Comparison of ENCODE assay signal across 9 cellular contexts in the genomic region with DNA sequence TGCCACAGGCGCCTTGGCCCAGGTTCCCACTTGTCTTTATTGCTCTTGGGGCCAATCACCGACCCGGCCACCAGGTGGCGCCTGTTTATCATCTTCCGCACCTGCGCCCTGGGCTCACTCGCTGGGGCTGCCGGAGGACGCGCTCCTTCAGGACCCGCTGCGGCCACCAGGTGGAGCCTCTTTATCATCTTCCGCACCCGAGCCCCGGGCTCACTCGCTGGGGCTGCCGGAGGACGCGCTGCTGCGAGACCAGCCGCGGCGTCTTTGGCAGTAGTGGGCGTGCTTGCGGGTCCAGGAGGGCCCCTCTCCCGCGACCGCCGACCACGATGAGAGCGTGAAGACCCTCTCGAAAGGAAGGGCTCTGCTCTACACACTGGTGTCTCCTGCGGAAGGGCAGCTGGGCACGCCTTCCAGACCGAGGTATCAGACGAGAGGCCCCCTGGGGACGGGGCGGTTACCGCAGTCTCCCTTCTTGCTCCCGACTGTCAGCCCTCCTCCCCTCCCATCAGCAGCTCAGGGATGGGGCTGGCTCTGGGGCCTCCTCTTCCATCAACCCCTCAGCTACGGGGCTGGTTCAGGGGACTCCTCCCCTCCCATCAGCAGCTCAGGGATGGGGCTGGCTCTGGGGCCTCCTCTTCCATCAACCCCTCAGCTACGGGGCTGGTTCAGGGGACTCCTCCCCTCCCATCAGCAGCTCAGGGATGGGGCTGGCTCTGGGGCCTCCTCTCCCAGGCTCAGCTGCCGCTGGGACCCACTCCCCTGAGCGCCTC. TPM values are rescaled to one million over a fixed set of nuclear protein-coding genes. Genes with fewer than 3 reads are reported as not detected.
DNase-seq lines count a peak whose midpoint lies in the region; ATAC-seq and TF ChIP-seq lines count a peak whose summit lies in the region.
"Not testable (repeated sequence)": the region's sequence is repeated elsewhere in the genome, so short reads cannot be mapped to it uniquely, and the experiment has no call there.
"Had no signal": no experiment of that assay in that cellular context is flagged by ENCODE, and none has a peak within 500 bp of the region (broad histone marks: within the 10 kb centered on the region; RNA-seq: fewer than 3 reads in every experiment).

No MANE protein-coding gene starts in this region.

- peak overlapping the region; percentile 61 for H3K4me3 Mint-ChIP-seq in T-helper 17 cell
- H3K4me3 Mint-ChIP-seq in activated naive CD8-positive, alpha-beta T cell treated with anti-CD3 and anti-CD28 coated beads, Interleukin-2, amount 10 ng/mL, durations not matched to agents 7 days and 5 days: peak overlapping the region; percentile 76
- peak overlapping the region; percentile 72 for H3K4me3 Mint-ChIP-seq in osteocyte (ENCODE audit: unreplicated experiment)

- TF ChIP-seq CTCF in GM12872 (IDR thresholded peaks at IDR 0.05; ENCODE audit: insufficient read depth, low read depth, low read length): peak; percentile 84
- TF ChIP-seq CTCF in HEK293 (tag by site-specific recombination; IDR thresholded peaks at IDR 0.05): peak; percentile 50
- TF ChIP-seq CTCF in KMS-11 (conservative IDR thresholded peaks at IDR 0.05; ENCODE audit: low read depth, low read length): peak; percentile 75
- TF ChIP-seq CTCF in osteocyte (IDR thresholded peaks at IDR 0.05): peak; percentile 81
- TF ChIP-seq CTCF in suprapubic skin (IDR thresholded peaks at IDR 0.05): peak in 1 of 2 donors; percentile 41

- H3K9me3 Mint-ChIP-seq in activated naive CD8-positive, alpha-beta T cell treated with anti-CD3 and anti-CD28 coated beads, Interleukin-2, amount 10 ng/mL, durations not matched to agents 7 days and 5 days; osteocyte (ENCODE audit: unreplicated experiment): not testable (repeated sequence)

- H3K4me2 ChIP-seq in KMS-11: not testable (repeated sequence)

- not testable (repeated sequence) for H3K27ac Mint-ChIP-seq in T-helper 17 cell; osteocyte (ENCODE audit: unreplicated experiment)
- H3K27ac Mint-ChIP-seq in activated naive CD8-positive, alpha-beta T cell treated with anti-CD3 and anti-CD28 coated beads, Interleukin-2, amount 10 ng/mL, durations not matched to agents 7 days and 5 days: peak overlapping the region; percentile 58

- peak; percentile 41 to 81 (median 56) for DNase-seq in T-helper 17 cell
- DNase-seq in activated naive CD8-positive, alpha-beta T cell treated with anti-CD3 and anti-CD28 coated beads, Interleukin-2, amount 10 ng/mL, durations not matched to agents 7 days and 5 days: peak; percentile 88
- peak; percentile 78 for DNase-seq in cardiac septum (ENCODE audit: low spot score)
- peak; percentile 93 for DNase-seq in osteocyte (ENCODE audit: extremely low spot score, unreplicated experiment)
- DNase-seq in suprapubic skin (ENCODE audit: low spot score in 2 of 2): peak in 1 of 2 donors; percentile 76

- not testable (repeated sequence) for H3K4me1 Mint-ChIP-seq in T-helper 17 cell; activated naive CD8-positive, alpha-beta T cell treated with anti-CD3 and anti-CD28 coated beads, Interleukin-2, amount 10 ng/mL, durations not matched to agents 7 days and 5 days; osteocyte (ENCODE audit: unreplicated experiment)

- H3K9me3 ChIP-seq in HEK293 (ENCODE audit: control insufficient read depth, insufficient read depth, low read depth, low read length); T-helper 17 cell (ENCODE audit: control insufficient read depth, low read length, poor library complexity, severe bottlenecking); suprapubic skin: not testable (repeated sequence)

- ATAC-seq in T-helper 17 cell: peak; percentile 99
- ATAC-seq in activated naive CD8-positive, alpha-beta T cell treated with anti-CD3 and anti-CD28 coated beads, Interleukin-2, amount 10 ng/mL, durations not matched to agents 7 days and 5 days (ENCODE audit: low read depth): peak; percentile 98

- not testable (repeated sequence) for H4K20me1 ChIP-seq in KMS-11 (ENCODE audit: insufficient read depth)

- H3K27me3 ChIP-seq in KMS-11 (ENCODE audit: insufficient read depth, low read depth); suprapubic skin: not testable (repeated sequence)

- TF ChIP-seq EP300 in suprapubic skin (IDR thresholded peaks at IDR 0.05): not testable (repeated sequence)

- not testable (repeated sequence) for H3K36me3 ChIP-seq in HEK293 (ENCODE audit: control insufficient read depth in 2 of 2, insufficient read depth in 1 of 2, low read length in 2 of 2); KMS-11 (ENCODE audit: insufficient read depth); suprapubic skin

- intact Hi-C loops in cardiac septum (cut with DNase I): not testable (repeated sequence)

- H3K4me3 ChIP-seq in HEK293 (ENCODE audit: low read depth, low read length) (peak overlapping the region; percentile 50), suprapubic skin (peak overlapping the region; percentile 37)
- not testable (repeated sequence) for H3K4me3 ChIP-seq in KMS-11 (IDR thresholded peaks at IDR 0.05; ENCODE audit: insufficient read depth, low read depth, low read length)

- 20% methylated on average over 21 of the region's 44 CpGs for WGBS in suprapubic skin

- H3K27ac ChIP-seq in HEK293 (ENCODE audit: extremely low read depth, low read depth, low read length); KMS-11; suprapubic skin: not testable (repeated sequence)

- H3K36me3 Mint-ChIP-seq in T-helper 17 cell (ENCODE audit: low read depth); activated naive CD8-positive, alpha-beta T cell treated with anti-CD3 and anti-CD28 coated beads, Interleukin-2, amount 10 ng/mL, durations not matched to agents 7 days and 5 days; osteocyte (ENCODE audit: unreplicated experiment): not testable (repeated sequence)

- H3K4me1 ChIP-seq in HEK293 (ENCODE audit: control insufficient read depth, insufficient read depth, low read length); KMS-11 (ENCODE audit: low read depth, poor library complexity, severe bottlenecking); suprapubic skin: not testable (repeated sequence)

- CTCF ChIA-PET in HEK293 (lab: Yijun Ruan, JAX): interaction anchor here (0.6 to 0.9 kb wide), 7 partner anchors 34 to 261 kb away, joined by 3 to 6 read pairs (median 3); no protein-coding TSS in a partner anchor

- not testable (repeated sequence) for TF ChIP-seq POLR2A in suprapubic skin (IDR thresholded peaks at IDR 0.05)

- H2AFZ ChIP-seq in KMS-11 (ENCODE audit: low read depth): peak overlapping the region; percentile 30; the same call in 1 of the 2 replicates

- H3K79me2 ChIP-seq in KMS-11 (ENCODE audit: insufficient read depth, low read depth): not testable (repeated sequence)

- not testable (repeated sequence) for H3K27me3 Mint-ChIP-seq in T-helper 17 cell; activated naive CD8-positive, alpha-beta T cell treated with anti-CD3 and anti-CD28 coated beads, Interleukin-2, amount 10 ng/mL, durations not matched to agents 7 days and 5 days; osteocyte (ENCODE audit: unreplicated experiment)

- POLR2A ChIA-PET in HEK293 (lab: Yijun Ruan, JAX); activated naive CD8-positive, alpha-beta T cell treated with anti-CD3 and anti-CD28 coated beads, Interleukin-2, amount 10 ng/mL, durations not matched to agents 7 days and 5 days (lab: Charles Lee): not testable (repeated sequence)

- not testable (repeated sequence) for H3K9ac ChIP-seq in KMS-11

TF ChIP-seq in HEK293, 187 proteins besides CTCF, POLR2A, EP300 and RAD21 (continues in another document):
- peak; percentile 33; the same call in 1 of the 2 replicates for TF ChIP-seq GLIS1 (tag by site-specific recombination; IDR thresholded peaks at IDR 0.05)
- TF ChIP-seq ZNF335 (tag by site-specific recombination; conservative IDR thresholded peaks at IDR 0.05): peak; percentile 45; the same call in 1 of the 2 replicates
- TF ChIP-seq ZBTB20 (tag by site-specific recombination; IDR thresholded peaks at IDR 0.05): peak; percentile 25; the same call in 1 of the 2 replicates

RNA-seq across cellular contexts. Expression of a gene that starts 11.5 kb away (rescaled TPM):
- total RNA-seq in T-helper 17 cell (under 1 TPM; 0.50 to 0.62 TPM), cardiac septum (not detected), osteocyte (not detected in 2 replicates), suprapubic skin (under 1 TPM in 1 of 4 donors, not detected in 3; 0.97 TPM)
- not detected for total RNA-seq in activated naive CD8-positive, alpha-beta T cell treated with anti-CD3 and anti-CD28 coated beads, Interleukin-2, amount 10 ng/mL, durations not matched to agents 7 days and 5 days
- total RNA-seq: hepatocyte had no signal

RNA-seq across cellular contexts. Expression of a gene that starts 12.5 kb away (rescaled TPM):
- total RNA-seq in T-helper 17 cell: under 1 TPM in 1 of 2 donors, not detected in 1; 0.15 TPM
- total RNA-seq in activated naive CD8-positive, alpha-beta T cell treated with anti-CD3 and anti-CD28 coated beads, Interleukin-2, amount 10 ng/mL, durations not matched to agents 7 days and 5 days: not detected
- total RNA-seq in cardiac septum: not detected
- total RNA-seq in osteocyte: not detected in 2 replicates
- not detected for total RNA-seq in suprapubic skin
- total RNA-seq: hepatocyte had no signal

RNA-seq across cellular contexts. Expression of a gene that starts 17.1 kb away (rescaled TPM):
- total RNA-seq in T-helper 17 cell (under 1 TPM in 1 of 2 donors, not detected in 1; 0.30 TPM), cardiac septum (not detected), osteocyte (not detected in 2 replicates), suprapubic skin (not detected)
- total RNA-seq in activated naive CD8-positive, alpha-beta T cell treated with anti-CD3 and anti-CD28 coated beads, Interleukin-2, amount 10 ng/mL, durations not matched to agents 7 days and 5 days: not detected
- total RNA-seq: hepatocyte had no signal

RNA-seq across cellular contexts. Expression of a gene that starts 27.9 kb away (rescaled TPM):
- total RNA-seq in T-helper 17 cell: under 1 TPM in 1 of 2 donors, not detected in 1; 0.37 TPM
- total RNA-seq in activated naive CD8-positive, alpha-beta T cell treated with anti-CD3 and anti-CD28 coated beads, Interleukin-2, amount 10 ng/mL, durations not matched to agents 7 days and 5 days: not detected
- not detected for total RNA-seq in cardiac septum
- total RNA-seq in osteocyte: not detected in 2 replicates
- not detected for total RNA-seq in suprapubic skin
- total RNA-seq: hepatocyte had no signal

RNA-seq across cellular contexts. Expression of a gene that starts 41.8 kb away (rescaled TPM):
- total RNA-seq in T-helper 17 cell: 1 to 10 TPM in 1 of 2 donors, under 1 TPM in 1; 0.72 to 6.6 TPM
- not detected for total RNA-seq in activated naive CD8-positive, alpha-beta T cell treated with anti-CD3 and anti-CD28 coated beads, Interleukin-2, amount 10 ng/mL, durations not matched to agents 7 days and 5 days
- total RNA-seq in cardiac septum: not detected
- total RNA-seq in osteocyte: 0.52 and 0.75 TPM in 2 replicates
- 1 to 10 TPM in 2 of 4 donors, under 1 TPM in 1, not detected in 1; 0.81 to 3.1 (median 1.2) TPM for total RNA-seq in suprapubic skin
- total RNA-seq: hepatocyte had no signal
